ENCODE assay signal across 12 cellular contexts in genomic region chr11:11074686-11075370, GRCh38.
DNase-seq lines count a peak whose midpoint lies in the region; ATAC-seq and TF ChIP-seq lines count a peak whose summit lies in the region.
"Had no signal": no experiment of that assay in that cellular context is flagged by ENCODE, and none has a peak within 500 bp of the region (broad histone marks: within the 10 kb centered on the region; RNA-seq: fewer than 3 reads in every experiment).

No MANE protein-coding gene starts in this region.

- TF ChIP-seq CTCF in CD14-positive monocyte (IDR thresholded peaks at IDR 0.05), result no peak

- peaks cover 0 to 2% (median 0%) of the 10 kb centered on the region in 7 donors for H3K9me3 Mint-ChIP-seq in CD14-positive monocyte
- no peaks in the 10 kb centered on the region for H3K9me3 Mint-ChIP-seq in activated CD4-positive, alpha-beta memory T cell treated with anti-CD3 and anti-CD28 coated beads, Interleukin-2, amount 10 ng/mL, durations not matched to agents 7 days and 5 days

- no peaks in the 10 kb centered on the region for H3K36me3 Mint-ChIP-seq in CD14-positive monocyte
- H3K36me3 Mint-ChIP-seq in activated CD4-positive, alpha-beta memory T cell treated with anti-CD3 and anti-CD28 coated beads, Interleukin-2, amount 10 ng/mL, durations not matched to agents 7 days and 5 days (ENCODE audit: low read depth), result no peaks in the 10 kb centered on the region

- no peaks in the 10 kb centered on the region for H3K4me1 Mint-ChIP-seq in CD14-positive monocyte
- H3K4me1 Mint-ChIP-seq in activated CD4-positive, alpha-beta memory T cell treated with anti-CD3 and anti-CD28 coated beads, Interleukin-2, amount 10 ng/mL, durations not matched to agents 7 days and 5 days, result peaks cover 3% of the 10 kb centered on the region

- no peak overlapping the region for H3K27ac Mint-ChIP-seq in CD14-positive monocyte
- no peak overlapping the region for H3K27ac Mint-ChIP-seq in activated CD4-positive, alpha-beta memory T cell treated with anti-CD3 and anti-CD28 coated beads, Interleukin-2, amount 10 ng/mL, durations not matched to agents 7 days and 5 days

- ATAC-seq in GM19328 (IDR thresholded peaks at IDR 0.05; ENCODE audit: unreplicated experiment), result no peak
- ATAC-seq: Panc1, SK-N-SH treated with all-trans-retinoic acid at 6 μM for 48 hours had no signal

- H3K27me3 Mint-ChIP-seq in CD14-positive monocyte (ENCODE audit: low read depth in 3 of 3), result peaks cover 0 to 9% (median 8%) of the 10 kb centered on the region in 3 donors
- peaks cover 2% of the 10 kb centered on the region for H3K27me3 Mint-ChIP-seq in activated CD4-positive, alpha-beta memory T cell treated with anti-CD3 and anti-CD28 coated beads, Interleukin-2, amount 10 ng/mL, durations not matched to agents 7 days and 5 days

- H3K4me3 Mint-ChIP-seq in CD14-positive monocyte, result no peak overlapping the region
- no peak overlapping the region for H3K4me3 Mint-ChIP-seq in activated CD4-positive, alpha-beta memory T cell treated with anti-CD3 and anti-CD28 coated beads, Interleukin-2, amount 10 ng/mL, durations not matched to agents 7 days and 5 days

- CTCF ChIA-PET in activated CD4-positive, alpha-beta memory T cell treated with anti-CD3 and anti-CD28 coated beads, Interleukin-2, amount 10 ng/mL, durations not matched to agents 7 days and 5 days (lab: Charles Lee), result no interaction called here

- peak; percentile 27 for DNase-seq in NCI-H2171 treated with DMSO at 0.1 percent for 48 hours (lab: John Stamatoyannopoulos, UW)
- DNase-seq in NCI-H2171 (lab: John Stamatoyannopoulos, UW), result no peak
- peak in 32 of 58 donors; percentile 2 to 75 (median 32) for DNase-seq in anterior cingulate cortex (lab: John Stamatoyannopoulos, UW)
- peak; percentile 70 for DNase-seq in myocyte (ENCODE audit: low read depth)
- no peak for DNase-seq in HK-2 (ENCODE audit: unreplicated experiment)
- DNase-seq in CD14-positive monocyte (ENCODE audit: low spot score), result no peak
- DNase-seq in activated CD4-positive, alpha-beta memory T cell treated with anti-CD3 and anti-CD28 coated beads, Interleukin-2, amount 10 ng/mL, durations not matched to agents 7 days and 5 days, result no peak
- DNase-seq: NCI-H187 treated with DMSO at 0.1 percent for 48 hours, Right ventricle myocardium superior had no signal

- POLR2A ChIA-PET in activated CD4-positive, alpha-beta memory T cell treated with anti-CD3 and anti-CD28 coated beads, Interleukin-2, amount 10 ng/mL, durations not matched to agents 7 days and 5 days (lab: Charles Lee), result no interaction called here

- intact Hi-C loops in CD14-positive monocyte (cut with micrococcal nuclease), result no loop called here

Comparison
In these comparisons a context has a peak if more than half of its experiments do, and no peak if none do; other contexts are left out.
1. DNase-seq: peak in NCI-H2171 treated with DMSO at 0.1 percent for 48 hours (single experiment), anterior cingulate cortex (32 of 58) and myocyte (single experiment); none in NCI-H2171 (single experiment), HK-2 (single experiment), CD14-positive monocyte (single experiment) and activated CD4-positive, alpha-beta memory T cell treated with anti-CD3 and anti-CD28 coated beads, Interleukin-2, amount 10 ng/mL, durations not matched to agents 7 days and 5 days (single experiment).